In genomic region chr2:58484201-58484600, GRCh38 we compare ENCODE assay signal across 25 cellular contexts.
A peak's percentile ranks its signal among the peaks of the same experiment; 100 is the strongest.
DNase-seq lines count a peak whose midpoint lies in the region; ATAC-seq and TF ChIP-seq lines count a peak whose summit lies in the region.
"Had no signal": no experiment of that assay in that cellular context is flagged by ENCODE, and none has a peak within 500 bp of the region (broad histone marks: within the 10 kb centered on the region; RNA-seq: fewer than 3 reads in every experiment).

No MANE protein-coding gene starts in this region.

- DNase-seq in AG20443 (ENCODE audit: low spot score) (peak; percentile 66), HS-27A (ENCODE audit: low read depth) (peak; percentile 63), astrocyte of the cerebellum (ENCODE audit: low read depth) (peak; percentile 69), kidney tubule cell (ENCODE audit: low spot score) (peak; percentile 71), NCI-H526 treated with DMSO at 0.1 percent for 48 hours (lab: John Stamatoyannopoulos, UW) (no peak), C1 segment of cervical spinal cord (lab: John Stamatoyannopoulos, UW) (no peak), breast epithelium (ENCODE audit: low spot score in 2 of 2) (no peak)
- DNase-seq: activated CD4-positive, alpha-beta memory T cell treated with anti-CD3 and anti-CD28 coated beads, Interleukin-2, amount 10 ng/mL, durations not matched to agents 7 days and 5 days; activated T-cell treated with anti-CD3 and anti-CD28 coated beads, Interleukin-2, amount 50 U/mL, for 48 hours; AML-193; Calu3; cerebellar nuclear complex; endodermal cell; gastrocnemius medialis; GF-D8; left lung; NCI-H1694; NCI-H345; nucleus accumbens; right cardiac atrium; RPMI8226; stomach; SW 1271 had no signal

- peaks cover 0 to 12% of the 10 kb centered on the region in 2 donors for H3K9me3 ChIP-seq in breast epithelium
- H3K9me3 ChIP-seq: HAP-1 had no signal

- H3K27ac ChIP-seq in breast epithelium = no peak overlapping the region
- H3K27ac ChIP-seq: gastrocnemius medialis, left lung, stomach had no signal

- no peak overlapping the region for H3K4me3 ChIP-seq in astrocyte of the cerebellum (ENCODE audit: low read depth, low read length)
- no peak overlapping the region for H3K4me3 ChIP-seq in breast epithelium
- H3K4me3 ChIP-seq: gastrocnemius medialis, HAP-1, left lung, stomach had no signal

- H3K27me3 ChIP-seq in breast epithelium = no peaks in the 10 kb centered on the region
- H3K27me3 ChIP-seq: gastrocnemius medialis, left lung, stomach had no signal

- H3K4me1 ChIP-seq in breast epithelium = no peaks in the 10 kb centered on the region
- H3K4me1 ChIP-seq: gastrocnemius medialis, HAP-1, left lung, stomach had no signal

- no peak for ATAC-seq in GM21529 (IDR thresholded peaks at IDR 0.05; ENCODE audit: unreplicated experiment)
- ATAC-seq: gastrocnemius medialis, right cardiac atrium had no signal

- in situ Hi-C loops in astrocyte of the cerebellum (cut with HindIII; ENCODE audit: low sequenced_read_pairs) = no loop called here

- intact Hi-C loops in breast epithelium (cut with DNase I; ENCODE audit: low total_unique reads) = no loop called here

- no peak for TF ChIP-seq POLR2A in breast epithelium (IDR thresholded peaks at IDR 0.05)

- TF ChIP-seq CTCF in astrocyte of the cerebellum (IDR thresholded peaks at IDR 0.05; ENCODE audit: low read depth, low read length, missing control alignments) (no peak), breast epithelium (IDR thresholded peaks at IDR 0.05) (no peak)

- H3K36me3 ChIP-seq in breast epithelium = no peaks in the 10 kb centered on the region
- H3K36me3 ChIP-seq: gastrocnemius medialis, HAP-1, left lung, stomach had no signal

Comparison
In these comparisons a context has a peak if more than half of its experiments do, and no peak if none do; other contexts are left out.
1. DNase-seq: peak in AG20443 (single experiment), HS-27A (single experiment), astrocyte of the cerebellum (single experiment) and kidney tubule cell (single experiment); none in NCI-H526 treated with DMSO at 0.1 percent for 48 hours (single experiment), C1 segment of cervical spinal cord (0 of 14) and breast epithelium (0 of 2).